ENCODE assay signal across 23 cellular contexts in the genomic region with DNA sequence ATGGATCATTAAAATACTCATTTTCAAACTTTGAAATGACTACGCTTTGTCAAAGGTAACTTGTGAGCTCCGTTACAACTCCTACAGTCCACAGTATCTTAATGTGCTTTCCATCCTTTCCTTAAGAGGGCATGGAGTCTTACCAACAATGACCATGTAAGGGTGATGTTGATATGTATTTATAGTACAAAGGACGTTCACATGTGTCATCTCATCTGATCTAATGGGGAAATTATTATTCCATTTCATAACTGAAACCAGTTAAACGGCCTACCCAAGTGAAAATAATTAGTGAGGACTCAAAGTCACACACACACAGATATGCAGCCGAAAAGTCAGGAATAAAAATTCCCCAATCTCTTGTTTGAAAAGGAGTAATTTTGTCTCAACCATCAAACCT. TPM values are rescaled to one million over a fixed set of nuclear protein-coding genes. Genes with fewer than 3 reads are reported as not detected.
DNase-seq lines count a peak whose midpoint lies in the region; ATAC-seq and TF ChIP-seq lines count a peak whose summit lies in the region.
"Had no signal": no experiment of that assay in that cellular context is flagged by ENCODE, and none has a peak within 500 bp of the region (broad histone marks: within the 10 kb centered on the region; RNA-seq: fewer than 3 reads in every experiment).

No MANE protein-coding gene starts in this region.

- CTCF ChIA-PET in Panc1 (lab: Charles Lee), result no interaction called here

- no peaks in the 10 kb centered on the region for H3K27me3 ChIP-seq in Panc1 (ENCODE audit: control insufficient read depth, insufficient read depth, low read length)
- H3K27me3 ChIP-seq: SJSA1, tibial nerve had no signal

- BruUV-seq in Panc1 (replicated peaks; lab: Mats Ljungman, UMichigan), result no TSS peak

- no peak overlapping the region for H3K4me3 Mint-ChIP-seq in stimulated activated memory B cell treated with anti-CD40 and anti-IgM and Interleukin-4, amounts not matched to agents 10 μg/mL and 1 μg/mL and 100 μg/mL, for 72 hours
- H3K4me3 Mint-ChIP-seq: nephron progenitor cell had no signal

- H3K27ac Mint-ChIP-seq in stimulated activated memory B cell treated with anti-CD40 and anti-IgM and Interleukin-4, amounts not matched to agents 10 μg/mL and 1 μg/mL and 100 μg/mL, for 72 hours, result peak overlapping the region; percentile 62
- H3K27ac Mint-ChIP-seq: nephron progenitor cell had no signal

- peaks cover 17% of the 10 kb centered on the region for H3K36me3 Mint-ChIP-seq in stimulated activated memory B cell treated with anti-CD40 and anti-IgM and Interleukin-4, amounts not matched to agents 10 μg/mL and 1 μg/mL and 100 μg/mL, for 72 hours

- peak overlapping the region; percentile 39; the same call in 1 of the 2 replicates for H3K27ac ChIP-seq in Panc1 (ENCODE audit: low read length)
- H3K27ac ChIP-seq: epithelial cell of prostate, PC-9, SJSA1, tibial nerve had no signal

- intact Hi-C loops in Panc1 (cut with micrococcal nuclease; ENCODE audit: unreplicated experiment), result no loop called here

- H3K9me3 ChIP-seq in Panc1 (ENCODE audit: control insufficient read depth, insufficient read depth, low read depth, low read length), result no peaks in the 10 kb centered on the region
- H3K9me3 ChIP-seq: SJSA1, tibial nerve had no signal

- H3K36me3 ChIP-seq in Panc1 (ENCODE audit: control insufficient read depth, insufficient read depth, low read length), result no peaks in the 10 kb centered on the region; the same call in 1 of the 2 replicates
- H3K36me3 ChIP-seq: SJSA1, tibial nerve had no signal

- in situ Hi-C loops in Panc1 (cut with HindIII; ENCODE audit: low pct_unique_long_range_greater_than_20kb, low sequenced_read_pairs), result no loop called here

- no peak overlapping the region for H3K4me3 ChIP-seq in Panc1 (ENCODE audit: low read depth in 2 of 2, low read length in 2 of 2)
- H3K4me3 ChIP-seq: PC-9, SJSA1, tibial nerve had no signal

- no peaks in the 10 kb centered on the region for H3K27me3 Mint-ChIP-seq in stimulated activated memory B cell treated with anti-CD40 and anti-IgM and Interleukin-4, amounts not matched to agents 10 μg/mL and 1 μg/mL and 100 μg/mL, for 72 hours

- no peak for DNase-seq in Panc1 (ENCODE audit: low read depth, low spot score)
- DNase-seq in hepatic stellate cell (ENCODE audit: low spot score), result peak; percentile 13
- no peak for DNase-seq in superior temporal gyrus (ENCODE audit: extremely low spot score)
- no peak for DNase-seq in DMS153 treated with DMSO at 0.1 percent for 48 hours (lab: John Stamatoyannopoulos, UW; ENCODE audit: unreplicated experiment)
- DNase-seq: activated CD4-positive, alpha-beta T cell treated with anti-CD3 and anti-CD28 coated beads, Interleukin-2, amount 50 U/mL, for 1 hour; activated naive CD4-positive, alpha-beta T cell; dermis blood vessel endothelial cell; DMS79 treated with DMSO at 0.1 percent for 48 hours; Kasumi-1; left cardiac atrium; mesendoderm; NCI-H1048; NCI-H1930; NCI-H226; nephron progenitor cell; PC-9; stimulated activated naive CD8-positive, alpha-beta T cell treated with anti-CD3 and anti-CD28 coated beads, Interleukin-15, Interleukin-2, amounts not matched to agents 100 U/mL and 50 U/mL, for 24 hours had no signal

- ATAC-seq in GM18511 (IDR thresholded peaks at IDR 0.05; ENCODE audit: unreplicated experiment) (peak; percentile 55), Panc1 (no peak), HG02759 (IDR thresholded peaks at IDR 0.05; ENCODE audit: unreplicated experiment) (no peak)
- no peak for ATAC-seq in stimulated activated memory B cell treated with anti-CD40 and anti-IgM and Interleukin-4, amounts not matched to agents 10 μg/mL and 1 μg/mL and 100 μg/mL, for 72 hours
- ATAC-seq: stimulated activated naive CD8-positive, alpha-beta T cell treated with anti-CD3 and anti-CD28 coated beads, Interleukin-15, Interleukin-2, amounts not matched to agents 100 U/mL and 50 U/mL, for 24 hours had no signal

- no peaks in the 10 kb centered on the region for H3K9me3 Mint-ChIP-seq in stimulated activated memory B cell treated with anti-CD40 and anti-IgM and Interleukin-4, amounts not matched to agents 10 μg/mL and 1 μg/mL and 100 μg/mL, for 72 hours

- no peak for TF ChIP-seq CTCF in Panc1 (IDR thresholded peaks at IDR 0.05)

- POLR2A ChIA-PET in Panc1 (lab: Charles Lee), result interaction anchor here (0.7 kb wide), 1 partner anchor 816 kb away, joined by 3 read pairs; no protein-coding TSS in a partner anchor

- peaks cover 72% of the 10 kb centered on the region for H3K4me1 Mint-ChIP-seq in stimulated activated memory B cell treated with anti-CD40 and anti-IgM and Interleukin-4, amounts not matched to agents 10 μg/mL and 1 μg/mL and 100 μg/mL, for 72 hours
- H3K4me1 Mint-ChIP-seq: nephron progenitor cell had no signal

- H3K4me1 ChIP-seq in Panc1 (ENCODE audit: control insufficient read depth, insufficient read depth, low read length), result peaks cover 72% of the 10 kb centered on the region
- H3K4me1 ChIP-seq: SJSA1 had no signal

RNA-seq across cellular contexts. Expression of a gene that starts 9.6 kb away (rescaled TPM):
- 82.0 TPM for total RNA-seq in Panc1 (2021; ENCODE audit: unreplicated experiment)
- 36.1 TPM for polyA plus RNA-seq in Panc1 (2012; ENCODE audit: insufficient read length)
